2 cellular contexts compared by ENCODE assay signal in genomic region chr3:72032435-72033118, GRCh38.
TF ChIP-seq lines count a peak whose summit lies in the region.

No MANE protein-coding gene starts in this region.

TF ChIP-seq in GM12878, 131 proteins besides CTCF, POLR2A, EP300 and RAD21:
- no peak for TF ChIP-seq KAT2A (conservative IDR thresholded peaks at IDR 0.05; ENCODE audit: control insufficient read depth, low read depth, low read length)
- TF ChIP-seq MYB (IDR thresholded peaks at IDR 0.05; ENCODE audit: borderline replicate concordance, low read depth, low read length) = no peak
- TF ChIP-seq SIX5 (IDR thresholded peaks at IDR 0.05; ENCODE audit: low read depth, low read length, severe bottlenecking) = no peak
- no peak for TF ChIP-seq ZNF592 (IDR thresholded peaks at IDR 0.05)
- TF ChIP-seq CBFB (IDR thresholded peaks at IDR 0.05; ENCODE audit: low read depth) = no peak
- no peak for TF ChIP-seq CEBPB (IDR thresholded peaks at IDR 0.05; ENCODE audit: borderline replicate concordance in 1 of 2, low read depth in 2 of 2, low read length in 2 of 2)
- no peak for TF ChIP-seq RFX5 (IDR thresholded peaks at IDR 0.05; ENCODE audit: low read depth, low read length)
TF ChIP-seq in GM12878: peak in this region for 0.

TF ChIP-seq in HepG2, 621 proteins besides CTCF, POLR2A, EP300 and RAD21:
- TF ChIP-seq USF2 (IDR thresholded peaks at IDR 0.05; ENCODE audit: low read depth, low read length) (peak; percentile 45), USF2 (CRISPR knock-in tag; IDR thresholded peaks at IDR 0.05; ENCODE audit: borderline replicate concordance) (no peak), ZNF276 (CRISPR knock-in tag; IDR thresholded peaks at IDR 0.05; ENCODE audit: low read depth) (no peak), ESRRA (CRISPR knock-in tag; IDR thresholded peaks at IDR 0.05; ENCODE audit: low read depth) (no peak), ZNF317 (CRISPR knock-in tag; IDR thresholded peaks at IDR 0.05) (no peak), STAG1 (CRISPR knock-in tag; IDR thresholded peaks at IDR 0.05) (no peak), RAD51 (IDR thresholded peaks at IDR 0.05; ENCODE audit: borderline replicate concordance) (peak; percentile 73)
TF ChIP-seq in HepG2: peak in this region for 2.
